Comparison of ENCODE assay signal across 17 cellular contexts in the genomic region with DNA sequence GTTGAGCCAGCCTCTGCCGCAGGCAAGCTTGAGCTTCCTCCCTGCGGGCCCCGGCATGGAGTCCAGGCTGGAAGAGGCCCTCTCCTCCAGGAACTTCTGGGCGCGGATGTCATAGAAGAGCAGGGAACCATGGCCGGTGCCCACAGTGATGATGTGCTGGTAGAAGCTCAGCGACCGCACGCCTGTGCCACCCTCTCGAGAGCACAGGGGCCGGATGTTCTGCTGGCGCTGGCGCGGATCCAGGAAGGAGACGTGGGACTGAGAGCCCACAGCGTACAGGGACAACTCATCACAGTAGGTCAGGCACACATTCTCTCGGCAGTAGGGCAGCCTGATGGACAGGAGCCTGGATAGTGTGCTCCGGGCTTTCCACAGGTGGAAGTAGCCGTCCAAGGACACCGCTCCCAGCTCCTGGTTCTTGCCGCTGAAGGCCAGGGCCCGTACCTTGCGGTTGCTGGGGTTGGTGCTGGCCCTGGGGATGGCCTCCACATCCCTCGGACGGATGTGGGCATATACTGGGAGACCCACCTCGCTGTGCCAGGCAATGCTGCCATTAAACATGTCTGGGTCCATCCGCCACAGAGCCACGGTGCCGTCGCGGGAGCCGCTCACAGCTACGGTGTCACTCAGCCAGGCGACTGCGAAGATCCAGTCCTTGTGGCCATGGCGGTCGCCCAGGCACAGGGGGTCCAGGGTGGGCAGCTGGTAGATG. TPM values are rescaled to one million over a fixed set of nuclear protein-coding genes. Genes with fewer than 3 reads are reported as not detected.
"Had no signal": no experiment of that assay in that cellular context is flagged by ENCODE, and none has a peak within 500 bp of the region (broad histone marks: within the 10 kb centered on the region; RNA-seq: fewer than 3 reads in every experiment).

No MANE protein-coding gene starts in this region.

- H3K9me3 ChIP-seq: pancreas, thoracic aorta had no signal

- H3K4me3 ChIP-seq: pancreas, thoracic aorta had no signal

- H3K27ac Mint-ChIP-seq: activated naive CD4-positive, alpha-beta T cell treated with anti-CD3 and anti-CD28 coated beads, Interleukin-2, amount 50 U/mL, for 24 hours; effector memory CD8-positive, alpha-beta T cell; immature natural killer cell; natural killer cell treated with Interleukin-12 subunit alpha and Interleukin-12 subunit beta and Interleukin-15 and Interleukin-18, amount 100 ng/mL, for 72 hours; stimulated activated naive CD8-positive, alpha-beta T cell treated with anti-CD3 and anti-CD28 coated beads, Interleukin-15, amount 100 ng/mL, for 72 hours; T-cell had no signal

- H3K36me3 ChIP-seq: pancreas, thoracic aorta had no signal

- H3K9me3 Mint-ChIP-seq: activated naive CD4-positive, alpha-beta T cell treated with anti-CD3 and anti-CD28 coated beads, Interleukin-2, amount 50 U/mL, for 24 hours; effector memory CD8-positive, alpha-beta T cell; immature natural killer cell; stimulated activated naive CD8-positive, alpha-beta T cell treated with anti-CD3 and anti-CD28 coated beads, Interleukin-15, amount 100 ng/mL, for 72 hours; T-cell had no signal

- H3K27me3 Mint-ChIP-seq: effector memory CD8-positive, alpha-beta T cell had no signal

- H3K27ac ChIP-seq: epithelial cell of prostate, pancreas, SK-N-MC, skin epidermis, thoracic aorta had no signal

- H3K4me3 Mint-ChIP-seq: activated naive CD4-positive, alpha-beta T cell treated with anti-CD3 and anti-CD28 coated beads, Interleukin-2, amount 50 U/mL, for 24 hours; effector memory CD8-positive, alpha-beta T cell; immature natural killer cell; natural killer cell treated with Interleukin-12 subunit alpha and Interleukin-12 subunit beta and Interleukin-15 and Interleukin-18, amount 100 ng/mL, for 72 hours had no signal

- DNase-seq: activated CD4-positive, CD25-positive, alpha-beta regulatory T cell treated with anti-CD3 and anti-CD28 coated beads, Interleukin-2, amount 50 U/mL, for 72 hours; dermis blood vessel endothelial cell; effector memory CD8-positive, alpha-beta T cell; foreskin melanocyte; immature natural killer cell; stimulated activated naive CD8-positive, alpha-beta T cell treated with anti-CD3 and anti-CD28 coated beads, Interleukin-15, amount 100 ng/mL, for 72 hours; T-cell; T-helper 9 cell had no signal

- ATAC-seq: effector memory CD8-positive, alpha-beta T cell; pancreas; stimulated activated naive CD8-positive, alpha-beta T cell treated with anti-CD3 and anti-CD28 coated beads, Interleukin-15, amount 100 ng/mL, for 72 hours; T-cell had no signal

- H3K27me3 ChIP-seq: pancreas had no signal

- H3K36me3 Mint-ChIP-seq: activated naive CD4-positive, alpha-beta T cell treated with anti-CD3 and anti-CD28 coated beads, Interleukin-2, amount 50 U/mL, for 24 hours; immature natural killer cell; natural killer cell treated with Interleukin-12 subunit alpha and Interleukin-12 subunit beta and Interleukin-15 and Interleukin-18, amount 100 ng/mL, for 72 hours; T-cell had no signal

- H3K4me1 ChIP-seq: pancreas had no signal

- H3K4me1 Mint-ChIP-seq: activated naive CD4-positive, alpha-beta T cell treated with anti-CD3 and anti-CD28 coated beads, Interleukin-2, amount 50 U/mL, for 24 hours; immature natural killer cell; stimulated activated naive CD8-positive, alpha-beta T cell treated with anti-CD3 and anti-CD28 coated beads, Interleukin-15, amount 100 ng/mL, for 72 hours had no signal

RNA-seq across cellular contexts. Expression of gene DCAF12L2, which starts 1.2 kb away (rescaled TPM):
- total RNA-seq: activated CD8-positive, alpha-beta memory T cell treated with anti-CD3 and anti-CD28 coated beads for 36 hours; fibroblast of lung; natural killer cell treated with Interleukin-12 subunit alpha and Interleukin-12 subunit beta and Interleukin-15 and Interleukin-18, amount 100 ng/mL, for 72 hours; T-cell had no signal
- polyA plus RNA-seq: fibroblast of lung, immature natural killer cell had no signal
